14 cellular contexts compared by ENCODE assay signal in the genomic region with DNA sequence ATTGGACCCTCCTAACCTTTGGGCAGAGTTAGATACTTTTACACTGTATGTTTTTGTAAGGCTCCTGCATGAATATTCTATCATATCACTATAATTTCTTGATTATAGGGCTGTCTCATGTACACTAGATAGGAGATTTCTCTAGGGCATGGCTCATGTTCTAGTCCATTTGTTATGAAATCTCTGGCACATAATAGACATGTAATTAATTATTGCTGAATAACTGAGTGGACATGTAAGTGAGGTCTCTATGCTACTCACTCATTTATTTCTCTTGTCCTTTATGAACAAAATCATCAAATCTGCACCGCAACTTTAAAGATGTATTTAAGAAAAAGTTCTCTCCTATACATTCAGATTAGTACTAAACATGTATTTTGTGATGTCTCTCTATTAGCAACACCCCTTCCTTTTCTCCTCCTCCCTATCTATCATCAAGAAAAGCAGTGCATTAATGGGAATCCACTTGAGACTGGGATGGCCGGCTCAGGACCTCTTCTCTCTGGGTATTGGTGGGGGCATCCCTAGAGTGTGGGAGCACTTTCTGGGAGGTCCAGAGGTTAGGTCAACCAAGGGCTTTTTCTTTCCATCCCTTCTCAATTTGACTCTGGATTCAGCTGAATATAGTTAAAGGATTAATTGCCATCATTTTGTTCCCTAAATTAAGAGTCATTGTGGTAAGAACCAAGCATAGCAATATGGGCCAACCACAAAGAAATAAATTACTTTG.
A peak's percentile ranks its signal among the peaks of the same experiment; 100 is the strongest.
DNase-seq lines count a peak whose midpoint lies in the region; ATAC-seq and TF ChIP-seq lines count a peak whose summit lies in the region.
"Had no signal": no experiment of that assay in that cellular context is flagged by ENCODE, and none has a peak within 500 bp of the region (broad histone marks: within the 10 kb centered on the region; RNA-seq: fewer than 3 reads in every experiment).

No MANE protein-coding gene starts in this region.

- peaks cover 23% of the 10 kb centered on the region for H3K27me3 Mint-ChIP-seq in activated T-helper 2 cell treated with anti-CD3 and anti-CD28 coated beads, Interferon-gamma antibody, Interleukin-2, Interleukin-4, amounts not matched to agents 10 μg/mL and 5 μg/mL and 100 μg/mL, durations not matched to agents 14 hours and 24 hours and 36 hours (ENCODE audit: low read depth)

- H3K27ac ChIP-seq in foreskin keratinocyte: peak overlapping the region; percentile 44
- H3K27ac ChIP-seq: ascending aorta, psoas muscle had no signal

- intact Hi-C loops in activated T-helper 2 cell treated with anti-CD3 and anti-CD28 coated beads, Interferon-gamma antibody, Interleukin-2, Interleukin-4, amounts not matched to agents 10 μg/mL and 5 μg/mL and 100 μg/mL, durations not matched to agents 14 hours and 24 hours and 36 hours (cut with micrococcal nuclease): loop anchor here (5.0 kb wide), 2 partner anchors 86 to 779 kb away; no protein-coding TSS in a partner anchor

- no peak for TF ChIP-seq CTCF in foreskin keratinocyte (conservative IDR thresholded peaks at IDR 0.05)
- no peak for TF ChIP-seq CTCF in GM10266 (IDR thresholded peaks at IDR 0.05; ENCODE audit: control insufficient read depth, insufficient read depth, low read depth, missing control alignments)

- H3K27me3 ChIP-seq in foreskin keratinocyte: no peaks in the 10 kb centered on the region
- H3K27me3 ChIP-seq: ascending aorta had no signal

- in situ Hi-C loops in ACHN (cut with HindIII; ENCODE audit: low pct_ligation_motif_present, low pct_unique_long_range_greater_than_20kb, low sequenced_read_pairs): no loop called here

- no peaks in the 10 kb centered on the region for H3K9me3 Mint-ChIP-seq in activated T-helper 2 cell treated with anti-CD3 and anti-CD28 coated beads, Interferon-gamma antibody, Interleukin-2, Interleukin-4, amounts not matched to agents 10 μg/mL and 5 μg/mL and 100 μg/mL, durations not matched to agents 14 hours and 24 hours and 36 hours

- no peaks in the 10 kb centered on the region for H3K36me3 Mint-ChIP-seq in activated T-helper 2 cell treated with anti-CD3 and anti-CD28 coated beads, Interferon-gamma antibody, Interleukin-2, Interleukin-4, amounts not matched to agents 10 μg/mL and 5 μg/mL and 100 μg/mL, durations not matched to agents 14 hours and 24 hours and 36 hours (ENCODE audit: low read depth)

- ATAC-seq in foreskin keratinocyte: peak; percentile 26
- ATAC-seq in GM19467 (IDR thresholded peaks at IDR 0.05; ENCODE audit: unreplicated experiment): no peak
- ATAC-seq: psoas muscle had no signal

- DNase-seq in ACHN (peak; percentile 63), HK-2 (ENCODE audit: unreplicated experiment) (peak; percentile 35), foreskin keratinocyte (peak; percentile 45 to 62), GM10266 (ENCODE audit: extremely low spot score) (no peak), LoVo (ENCODE audit: low spot score) (no peak), 8988T (no peak)
- no peak for DNase-seq in activated T-helper 2 cell treated with anti-CD3 and anti-CD28 coated beads, Interferon-gamma antibody, Interleukin-2, Interleukin-4, amounts not matched to agents 10 μg/mL and 5 μg/mL and 100 μg/mL, durations not matched to agents 14 hours and 24 hours and 36 hours (ENCODE audit: low spot score)
- DNase-seq: cortex of kidney, hypothalamus, NCI-H1436, NCI-H345, psoas muscle had no signal

- H3K27ac Mint-ChIP-seq in activated T-helper 2 cell treated with anti-CD3 and anti-CD28 coated beads, Interferon-gamma antibody, Interleukin-2, Interleukin-4, amounts not matched to agents 10 μg/mL and 5 μg/mL and 100 μg/mL, durations not matched to agents 14 hours and 24 hours and 36 hours: peak overlapping the region; percentile 43

- H3K4me1 ChIP-seq in foreskin keratinocyte: peaks cover 42% of the 10 kb centered on the region
- H3K4me1 ChIP-seq: ascending aorta, psoas muscle had no signal

- peaks cover 15% of the 10 kb centered on the region for H3K4me1 Mint-ChIP-seq in activated T-helper 2 cell treated with anti-CD3 and anti-CD28 coated beads, Interferon-gamma antibody, Interleukin-2, Interleukin-4, amounts not matched to agents 10 μg/mL and 5 μg/mL and 100 μg/mL, durations not matched to agents 14 hours and 24 hours and 36 hours (ENCODE audit: low read depth)

- no peak overlapping the region for H3K4me3 Mint-ChIP-seq in activated T-helper 2 cell treated with anti-CD3 and anti-CD28 coated beads, Interferon-gamma antibody, Interleukin-2, Interleukin-4, amounts not matched to agents 10 μg/mL and 5 μg/mL and 100 μg/mL, durations not matched to agents 14 hours and 24 hours and 36 hours (ENCODE audit: low read depth)

Comparison
In these comparisons a context has a peak if more than half of its experiments do, and no peak if none do; other contexts are left out.
1. DNase-seq: peak in ACHN (single experiment), HK-2 (single experiment) and foreskin keratinocyte (2 of 2); none in activated T-helper 2 cell treated with anti-CD3 and anti-CD28 coated beads, Interferon-gamma antibody, Interleukin-2, Interleukin-4, amounts not matched to agents 10 μg/mL and 5 μg/mL and 100 μg/mL, durations not matched to agents 14 hours and 24 hours and 36 hours (single experiment), GM10266 (single experiment), LoVo (single experiment) and 8988T (single experiment).